Comparison of ENCODE assay signal across 8 cellular contexts in genomic region chr11:64867748-64868462, GRCh38. TPM values are rescaled to one million over a fixed set of nuclear protein-coding genes. Genes with fewer than 3 reads are reported as not detected.
DNase-seq lines count a peak whose midpoint lies in the region; ATAC-seq and TF ChIP-seq lines count a peak whose summit lies in the region.

No MANE protein-coding gene starts in this region.

- BruUV-seq in Caco-2 (replicated peaks; lab: Mats Ljungman, UMichigan) (no TSS peak), Panc1 (replicated peaks; lab: Mats Ljungman, UMichigan) (no TSS peak)

- no peak overlapping the region for H3K4me3 Mint-ChIP-seq in Caco-2 (ENCODE audit: unreplicated experiment)

- H3K4me3 ChIP-seq in Caco-2 (ENCODE audit: low read depth, low read length) (no peak overlapping the region), Panc1 (ENCODE audit: low read depth in 2 of 2, low read length in 2 of 2) (no peak overlapping the region)

- TF ChIP-seq CTCF in Caco-2 (IDR thresholded peaks at IDR 0.05; ENCODE audit: insufficient read depth in 1 of 2, low read depth in 1 of 2, low read length in 1 of 2, severe bottlenecking in 1 of 2, unreplicated experiment in 1 of 2) (no peak), Panc1 (IDR thresholded peaks at IDR 0.05) (no peak), GM20000 (IDR thresholded peaks at IDR 0.05; ENCODE audit: extremely low read depth, missing control alignments) (no peak)

- CTCF ChIA-PET in Caco-2 (lab: Charles Lee) (no interaction called here), Panc1 (lab: Charles Lee) (no interaction called here)

- H3K36me3 ChIP-seq in Caco-2 (ENCODE audit: control insufficient read depth, insufficient read depth, low read length), result peaks cover 9% of the 10 kb centered on the region
- peaks cover 8% of the 10 kb centered on the region for H3K36me3 ChIP-seq in Panc1 (ENCODE audit: control insufficient read depth, insufficient read depth, low read length)

- ATAC-seq in Panc1 (no peak), HG03571 (IDR thresholded peaks at IDR 0.05; ENCODE audit: unreplicated experiment) (no peak)

- intact Hi-C loops in Caco-2 (cut with micrococcal nuclease; ENCODE audit: unreplicated experiment), result no loop called here
- intact Hi-C loops in Panc1 (cut with micrococcal nuclease; ENCODE audit: unreplicated experiment), result no loop called here

- H3K4me1 ChIP-seq in Caco-2 (peaks cover 76% of the 10 kb centered on the region), Panc1 (ENCODE audit: control insufficient read depth, insufficient read depth, low read length) (peaks cover 89% of the 10 kb centered on the region)

- DNase-seq in Caco-2 (no peak), Panc1 (ENCODE audit: low read depth, low spot score) (no peak), dermis blood vessel endothelial cell (peak; percentile 39), renal cortical epithelial cell (ENCODE audit: low read depth) (peak; percentile 25), GM20000 (ENCODE audit: low spot score) (no peak), OCI-M1 (lab: John Stamatoyannopoulos, UW) (no peak), NCI-H2227 treated with DMSO at 0.1 percent for 48 hours (lab: John Stamatoyannopoulos, UW) (no peak)

- H3K27me3 ChIP-seq in Caco-2 (replicated peaks; ENCODE audit: control insufficient read depth, insufficient read depth, low read length), result no peaks in the 10 kb centered on the region
- no peaks in the 10 kb centered on the region for H3K27me3 ChIP-seq in Panc1 (ENCODE audit: control insufficient read depth, insufficient read depth, low read length)

- in situ Hi-C loops in Panc1 (cut with HindIII; ENCODE audit: low pct_unique_long_range_greater_than_20kb, low sequenced_read_pairs), result no loop called here

- H3K9me3 Mint-ChIP-seq in Caco-2 (ENCODE audit: unreplicated experiment), result no peaks in the 10 kb centered on the region

- POLR2A ChIA-PET in Caco-2 (lab: Charles Lee) (no interaction called here), Panc1 (lab: Charles Lee) (interaction anchor here (0.6 to 0.7 kb wide), 2 partner anchors 9 to 208 kb away, joined by 3 to 4 read pairs; no protein-coding TSS in a partner anchor)

- H3K9me3 ChIP-seq in Caco-2, result no peaks in the 10 kb centered on the region
- H3K9me3 ChIP-seq in Panc1 (ENCODE audit: control insufficient read depth, insufficient read depth, low read depth, low read length), result no peaks in the 10 kb centered on the region

- peaks cover 75% of the 10 kb centered on the region for H3K36me3 Mint-ChIP-seq in Caco-2 (ENCODE audit: insufficient read depth, unreplicated experiment)

- H3K4me1 Mint-ChIP-seq in Caco-2 (ENCODE audit: low read depth, unreplicated experiment), result peaks cover 29% of the 10 kb centered on the region

- H3K27ac ChIP-seq in Panc1 (ENCODE audit: low read length), result peak overlapping the region; percentile 83

- peak overlapping the region; percentile 68 for H3K27ac Mint-ChIP-seq in Caco-2 (ENCODE audit: unreplicated experiment)

- no peaks in the 10 kb centered on the region for H3K27me3 Mint-ChIP-seq in Caco-2 (ENCODE audit: insufficient read depth, unreplicated experiment)

RNA-seq across cellular contexts. Expression of gene EHD1, which starts 10.5 kb away (rescaled TPM):
- total RNA-seq in Caco-2 (2022) (123 and 129 TPM in 2 replicates), Panc1 (2021; ENCODE audit: unreplicated experiment) (186 TPM), dermis blood vessel endothelial cell (75.9 and 125 TPM in 2 replicates), renal cortical epithelial cell (103 and 181 TPM in 2 replicates)
- polyA plus RNA-seq in Panc1 (2012; ENCODE audit: insufficient read length), result 280 TPM

RNA-seq across cellular contexts. Expression of gene CDC42BPG, which starts 23.5 kb away (rescaled TPM):
- total RNA-seq in Caco-2 (2022) (29.1 and 36.0 TPM in 2 replicates), Panc1 (2021; ENCODE audit: unreplicated experiment) (4.1 TPM), dermis blood vessel endothelial cell (0.34 and 0.37 TPM in 2 replicates), renal cortical epithelial cell (8.7 and 9.4 TPM in 2 replicates)
- 3.1 TPM for polyA plus RNA-seq in Panc1 (2012; ENCODE audit: insufficient read length)

RNA-seq across cellular contexts. Expression of gene ATG2A, which starts 49.1 kb away (rescaled TPM):
- total RNA-seq in Caco-2 (2022) (27.9 and 31.1 TPM in 2 replicates), Panc1 (2021; ENCODE audit: unreplicated experiment) (28.8 TPM), dermis blood vessel endothelial cell (17.7 and 24.8 TPM in 2 replicates), renal cortical epithelial cell (16.8 and 28.9 TPM in 2 replicates)
- 32.7 TPM for polyA plus RNA-seq in Panc1 (2012; ENCODE audit: insufficient read length)

RNA-seq across cellular contexts. Expression of gene PPP2R5B, which starts 56.6 kb away (rescaled TPM):
- total RNA-seq in Caco-2 (2022), result 7.4 and 7.7 TPM in 2 replicates
- total RNA-seq in Panc1 (2021; ENCODE audit: unreplicated experiment), result 14.0 TPM
- 21.5 TPM for polyA plus RNA-seq in Panc1 (2012; ENCODE audit: insufficient read length)
- 14.1 and 15.0 TPM in 2 replicates for total RNA-seq in dermis blood vessel endothelial cell
- total RNA-seq in renal cortical epithelial cell, result 21.7 and 22.9 TPM in 2 replicates

RNA-seq across cellular contexts. Expression of gene MEN1, which starts 57.6 kb away (rescaled TPM):
- total RNA-seq in Caco-2 (2022) (32.7 and 36.8 TPM in 2 replicates), Panc1 (2021; ENCODE audit: unreplicated experiment) (54.5 TPM), dermis blood vessel endothelial cell (20.1 and 38.7 TPM in 2 replicates), renal cortical epithelial cell (7.5 and 34.4 TPM in 2 replicates)
- polyA plus RNA-seq in Panc1 (2012; ENCODE audit: insufficient read length), result 84.8 TPM

Comparison
In these comparisons a context has a peak if more than half of its experiments do, and no peak if none do; other contexts are left out.
1. DNase-seq: peak in dermis blood vessel endothelial cell (single experiment) and renal cortical epithelial cell (single experiment); none in Caco-2 (0 of 2), Panc1 (single experiment), GM20000 (single experiment), OCI-M1 (single experiment) and NCI-H2227 treated with DMSO at 0.1 percent for 48 hours (single experiment).